10 cellular contexts compared by ENCODE assay signal in genomic region chr16:610513-611381, GRCh38. TPM values are rescaled to one million over a fixed set of nuclear protein-coding genes. Genes with fewer than 3 reads are reported as not detected.
DNase-seq lines count a peak whose midpoint lies in the region; ATAC-seq and TF ChIP-seq lines count a peak whose summit lies in the region.
"Had no signal": no experiment of that assay in that cellular context is flagged by ENCODE, and none has a peak within 500 bp of the region (broad histone marks: within the 10 kb centered on the region; RNA-seq: fewer than 3 reads in every experiment).

No MANE protein-coding gene starts in this region.

- peak overlapping the region in 1 of 2 donors; percentile 40 for H3K27ac Mint-ChIP-seq in stimulated activated naive CD8-positive, alpha-beta T cell treated with anti-CD3 and anti-CD28 coated beads, Interleukin-15, amount 100 ng/mL, for 72 hours
- H3K27ac Mint-ChIP-seq: activated naive CD8-positive, alpha-beta T cell had no signal

- peaks cover 21% of the 10 kb centered on the region for H3K4me1 Mint-ChIP-seq in stimulated activated naive CD8-positive, alpha-beta T cell treated with anti-CD3 and anti-CD28 coated beads, Interleukin-15, amount 100 ng/mL, for 72 hours

- no peaks in the 10 kb centered on the region for H3K9me3 ChIP-seq in mucosa of descending colon

- H3K4me3 Mint-ChIP-seq in stimulated activated naive CD8-positive, alpha-beta T cell treated with anti-CD3 and anti-CD28 coated beads, Interleukin-15, amount 100 ng/mL, for 72 hours, result no peak overlapping the region
- H3K4me3 Mint-ChIP-seq: activated naive CD8-positive, alpha-beta T cell had no signal

- peaks cover 11% of the 10 kb centered on the region for H3K4me1 ChIP-seq in mucosa of descending colon (ENCODE audit: low read depth)

- TF ChIP-seq CTCF in coronary artery (IDR thresholded peaks at IDR 0.05) (peak; percentile 32), mucosa of descending colon (IDR thresholded peaks at IDR 0.05) (peak; percentile 80)

- H3K4me3 ChIP-seq in coronary artery (no peak overlapping the region), mucosa of descending colon (no peak overlapping the region)

- ATAC-seq in mucosa of descending colon, result peak; percentile 90
- peak; percentile 73 for ATAC-seq in stimulated activated naive CD8-positive, alpha-beta T cell treated with anti-CD3 and anti-CD28 coated beads, Interleukin-15, amount 100 ng/mL, for 72 hours
- ATAC-seq in HG03469 (IDR thresholded peaks at IDR 0.05; ENCODE audit: unreplicated experiment), result no peak

- H3K36me3 ChIP-seq in mucosa of descending colon (ENCODE audit: low read depth), result no peaks in the 10 kb centered on the region

- intact Hi-C loops in mucosa of descending colon (cut with DNase I, micrococcal nuclease), result no loop called here

- H3K27ac ChIP-seq in coronary artery, result no peak overlapping the region
- H3K27ac ChIP-seq: C4-2B had no signal

- DNase-seq in DMS79 treated with DMSO at 0.1 percent for 48 hours (lab: John Stamatoyannopoulos, UW), result peak; percentile 13
- DNase-seq in DMS79 (lab: John Stamatoyannopoulos, UW), result no peak
- DNase-seq in activated CD4-positive, alpha-beta T cell treated with anti-CD3 and anti-CD28 coated beads for 24 hours (ENCODE audit: low read depth in 2 of 2), result peak; percentile 46 to 58
- DNase-seq in coronary artery (ENCODE audit: low spot score), result no peak
- peak; percentile 66 to 81 (median 78) for DNase-seq in mucosa of descending colon
- peak; percentile 51 to 62 for DNase-seq in stimulated activated naive CD8-positive, alpha-beta T cell treated with anti-CD3 and anti-CD28 coated beads, Interleukin-15, amount 100 ng/mL, for 72 hours
- DNase-seq in occipital lobe (lab: John Stamatoyannopoulos, UW), result no peak

- H3K27me3 Mint-ChIP-seq in stimulated activated naive CD8-positive, alpha-beta T cell treated with anti-CD3 and anti-CD28 coated beads, Interleukin-15, amount 100 ng/mL, for 72 hours, result no peaks in the 10 kb centered on the region
- H3K27me3 Mint-ChIP-seq: activated naive CD8-positive, alpha-beta T cell had no signal

- no peaks in the 10 kb centered on the region for H3K9me3 Mint-ChIP-seq in stimulated activated naive CD8-positive, alpha-beta T cell treated with anti-CD3 and anti-CD28 coated beads, Interleukin-15, amount 100 ng/mL, for 72 hours

RNA-seq across cellular contexts. Expression of gene WFIKKN1, which starts 20.0 kb away (rescaled TPM):
- total RNA-seq in mucosa of descending colon, result 1 to 10 TPM; 1.1 to 2.2 (median 1.6) TPM
- 0.47 TPM for total RNA-seq in occipital lobe

RNA-seq across cellular contexts. Expression of gene RAB40C, which starts 20.9 kb away (rescaled TPM):
- total RNA-seq in mucosa of descending colon, result 10 to 100 TPM; 31.2 to 51.0 (median 40.1) TPM
- total RNA-seq in occipital lobe, result 24.2 TPM

RNA-seq across cellular contexts. Expression of gene METTL26, which starts 25.4 kb away (rescaled TPM):
- total RNA-seq in mucosa of descending colon, result 10 to 100 TPM; 40.3 to 52.4 (median 50.0) TPM
- total RNA-seq in occipital lobe, result 25.3 TPM

RNA-seq across cellular contexts. Expression of gene MCRIP2, which starts 30.9 kb away (rescaled TPM):
- 100 to 1,000 TPM in 2 of 3 donors, 10 to 100 TPM in 1; 76.3 to 116 (median 100) TPM for total RNA-seq in mucosa of descending colon
- total RNA-seq in occipital lobe, result 8.9 TPM

RNA-seq across cellular contexts. Expression of gene WDR90, which starts 38.4 kb away (rescaled TPM):
- total RNA-seq in mucosa of descending colon, result 10 to 100 TPM; 35.0 to 54.9 (median 50.2) TPM
- total RNA-seq in occipital lobe, result 7.2 TPM

Comparison
In these comparisons a context has a peak if more than half of its experiments do, and no peak if none do; other contexts are left out.
1. DNase-seq: peak in DMS79 treated with DMSO at 0.1 percent for 48 hours (single experiment), activated CD4-positive, alpha-beta T cell treated with anti-CD3 and anti-CD28 coated beads for 24 hours (2 of 2), mucosa of descending colon (3 of 3) and stimulated activated naive CD8-positive, alpha-beta T cell treated with anti-CD3 and anti-CD28 coated beads, Interleukin-15, amount 100 ng/mL, for 72 hours (2 of 2); none in DMS79 (single experiment), coronary artery (single experiment) and occipital lobe (single experiment).